8 cellular contexts compared by ENCODE assay signal in the genomic region with DNA sequence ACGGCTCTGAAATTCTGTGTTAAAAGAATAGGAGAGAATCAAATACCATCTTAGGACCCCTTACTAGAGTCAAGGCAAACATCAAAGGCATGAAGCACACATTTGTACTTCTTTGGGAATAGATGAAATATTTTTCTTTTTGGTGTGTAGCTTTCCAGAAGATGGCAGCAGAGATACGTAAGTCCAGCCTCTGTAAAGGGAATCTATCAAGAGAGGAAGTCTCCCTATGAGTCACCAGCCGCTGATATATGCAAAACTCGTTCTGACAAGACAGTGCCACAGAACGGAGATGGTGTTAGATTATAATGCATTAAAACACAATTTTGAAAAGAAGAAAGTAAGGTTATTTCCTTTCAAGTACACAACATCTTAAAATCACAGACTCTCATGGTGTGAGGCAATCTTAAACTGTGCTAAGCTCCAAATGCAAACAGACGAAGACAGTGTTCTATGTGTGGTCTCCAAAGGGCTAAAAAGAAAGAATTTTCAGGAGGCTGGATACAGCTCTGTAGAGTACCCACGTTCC.
DNase-seq lines count a peak whose midpoint lies in the region; ATAC-seq, FAIRE-seq and TF ChIP-seq lines count a peak whose summit lies in the region.

No MANE protein-coding gene starts in this region.

- H3K27me3 ChIP-seq in A673 (replicated peaks; ENCODE audit: insufficient read depth, low read depth, low read length, poor library complexity) (no peaks in the 10 kb centered on the region), K562 (ENCODE audit: control insufficient read depth in 2 of 2, insufficient read depth in 2 of 2, low read length in 2 of 2) (peaks cover 20 to 27% of the 10 kb centered on the region in 2 experiments)

- TF ChIP-seq POLR2A in K562 (conservative IDR thresholded peaks at IDR 0.05), result no peak

- H3K27ac Mint-ChIP-seq in immature natural killer cell, result no peak overlapping the region

- POLR2A ChIA-PET in A673 (lab: Charles Lee; ENCODE audit: low non-redundant PET) (no interaction called here), K562 (lab: Yijun Ruan, JAX) (interaction anchor here (0.7 kb wide), 1 partner anchor 14 kb away, joined by 3 read pairs; no protein-coding TSS in a partner anchor)

- H3K36me3 Mint-ChIP-seq in immature natural killer cell, result peaks cover 0 to 3% (median 3%) of the 10 kb centered on the region in 3 donors

- no peaks in the 10 kb centered on the region for H4K20me1 ChIP-seq in K562 (replicated peaks; ENCODE audit: control insufficient read depth, insufficient read depth, low read length)

- H3K79me2 ChIP-seq in K562 (ENCODE audit: control insufficient read depth, insufficient read depth, low read length), result no peaks in the 10 kb centered on the region

- BruUV-seq in A673 (replicated peaks; lab: Mats Ljungman, UMichigan) (no TSS peak), K562 (replicated peaks; lab: Mats Ljungman, UMichigan) (no TSS peak)

- H3K27me3 Mint-ChIP-seq in immature natural killer cell (ENCODE audit: low read depth in 3 of 3), result peaks cover 0 to 7% (median 0%) of the 10 kb centered on the region in 3 donors

- H3K4me1 Mint-ChIP-seq in immature natural killer cell, result peaks cover 0 to 8% of the 10 kb centered on the region in 2 donors

- TF ChIP-seq CTCF in A673 (conservative IDR thresholded peaks at IDR 0.05; ENCODE audit: low read depth, low read length) (peak; percentile 65), GM13977 (IDR thresholded peaks at IDR 0.05; ENCODE audit: extremely low read depth, insufficient read depth, missing control alignments) (peak; percentile 52), K562 (IDR thresholded peaks at IDR 0.05 in 2 of 3, conservative IDR thresholded peaks at IDR 0.05 in 1 of 3; ENCODE audit: insufficient read depth in 2 of 3, low read depth in 1 of 3, low read length in 3 of 3) (peak; percentile 64 to 94 (median 71))

- H3K9ac ChIP-seq in SK-N-MC (ENCODE audit: insufficient read length) (no peak overlapping the region), K562 (ENCODE audit: insufficient read depth in 1 of 2, low read depth in 2 of 2, low read length in 2 of 2) (no peak overlapping the region)

- DNase-seq in A673 (ENCODE audit: low spot score), result peak; percentile 86
- peak; percentile 80 for DNase-seq in GM13977 (ENCODE audit: low spot score)
- peak; percentile 83 for DNase-seq in NCI-H1092 treated with DMSO at 0.1 percent for 48 hours (lab: John Stamatoyannopoulos, UW)
- peak; percentile 56 for DNase-seq in SK-N-MC (ENCODE audit: low read depth, low spot score)
- peak; percentile 72 to 86 (median 78) for DNase-seq in K562 (ENCODE audit: extremely low read depth in 1 of 4, low spot score in 3 of 4)
- DNase-seq in immature natural killer cell, result peak; percentile 75 to 86 (median 80)
- DNase-seq in stimulated activated CD4-positive, alpha-beta T cell treated with anti-CD3 and anti-CD28 coated beads, Interleukin-12 subunit alpha, Interleukin-12 subunit beta, amount 100 ng/mL, for 48 hours (ENCODE audit: low read depth in 2 of 3, low spot score in 1 of 3), result peak; percentile 37 to 65 (median 42)

- H3K36me3 ChIP-seq in A673 (ENCODE audit: insufficient read depth, low read length, poor library complexity, severe bottlenecking), result no peaks in the 10 kb centered on the region
- H3K36me3 ChIP-seq in SK-N-MC (ENCODE audit: insufficient read depth, low read length), result no peaks in the 10 kb centered on the region
- no peaks in the 10 kb centered on the region for H3K36me3 ChIP-seq in K562 (ENCODE audit: control insufficient read depth, insufficient read depth, low read length)

- CTCF ChIA-PET in A673 (lab: Charles Lee) (interaction anchor here (0.7 kb wide), 2 partner anchors 16 to 24 kb away, joined by 3 read pairs; no protein-coding TSS in a partner anchor), K562 (lab: Yijun Ruan, JAX; ENCODE audit: low intra/inter-chr PET ratio) (interaction anchor here (0.6 to 1.7 kb wide), 3 partner anchors 105 to 424 kb away, joined by 3 to 6 read pairs (median 5); no protein-coding TSS in a partner anchor)

- no peaks in the 10 kb centered on the region for H3K9me3 ChIP-seq in A673 (ENCODE audit: low read depth, low read length, poor library complexity, severe bottlenecking)
- no peaks in the 10 kb centered on the region for H3K9me3 ChIP-seq in SK-N-MC (ENCODE audit: low read depth, low read length)
- H3K9me3 ChIP-seq in K562 (replicated peaks; ENCODE audit: control insufficient read depth, insufficient read depth, low read depth, low read length), result 0 out of 2 replicates have a peak, but pooled peaks cover 3% of the 10 kb centered on the region

- no peaks in the 10 kb centered on the region for H3K9me1 ChIP-seq in K562 (ENCODE audit: control insufficient read depth, insufficient read depth, low read length)

- no peaks in the 10 kb centered on the region for H3K9me3 Mint-ChIP-seq in immature natural killer cell

- H2AFZ ChIP-seq in K562 (ENCODE audit: low read depth, low read length), result peak overlapping the region; percentile 55; the same call in 1 of the 2 replicates

- H3K4me3 Mint-ChIP-seq in immature natural killer cell, result no peak overlapping the region

- 0 out of 2 replicates have a peak overlapping the region, but pooled peaks have one; percentile 11 for H3K4me2 ChIP-seq in K562 (ENCODE audit: insufficient read depth, low read length)

- peak; percentile 95 for FAIRE-seq in K562 (lab: Jason Lieb, UNC)

- TF ChIP-seq RAD21 in K562 (CRISPR knock-in tag; conservative IDR thresholded peaks at IDR 0.05 in 1 of 2, IDR thresholded peaks at IDR 0.05 in 1 of 2), result peak; percentile 94 to 97

- WGBS in K562 (ENCODE audit: insufficient coverage, low coverage, missing lambda C conversion rate), result 1% methylated on average over 7 of the region's 7 CpGs

- H3K4me1 ChIP-seq in A673 (ENCODE audit: insufficient read depth, low read length, poor library complexity, severe bottlenecking) (no peaks in the 10 kb centered on the region), K562 (replicated peaks in 1 of 2; ENCODE audit: control insufficient read depth in 2 of 2, insufficient read depth in 2 of 2, low read length in 2 of 2) (peaks cover 0 to 4% of the 10 kb centered on the region in 2 experiments; a peak in 3 of 5 replicates)

- in situ Hi-C loops in GM13977 (cut with MboI; ENCODE audit: low pct_unique_long_range_greater_than_20kb, low sequenced_read_pairs, unreplicated experiment), result no loop called here
- in situ Hi-C loops in K562 (cut with MboI), result loop anchor here (10.0 kb wide), 1 partner anchor 301 kb away; no protein-coding TSS in a partner anchor

- no peak for TF ChIP-seq EP300 in K562 (IDR thresholded peaks at IDR 0.05; ENCODE audit: low read length)

- H3K4me3 ChIP-seq in A673 (ENCODE audit: low read depth, low read length, poor library complexity, severe bottlenecking), result no peak overlapping the region
- H3K4me3 ChIP-seq in SK-N-MC, result peak overlapping the region; percentile 48; the same call in 1 of the 2 replicates
- no peak overlapping the region for H3K4me3 ChIP-seq in K562

- intact Hi-C loops in A673 (cut with micrococcal nuclease; ENCODE audit: unreplicated experiment), result loop anchor here (1.0 to 10.0 kb wide), 2 partner anchors 221 to 301 kb away; no protein-coding TSS in a partner anchor
- intact Hi-C loops in K562 (cut with micrococcal nuclease), result loop anchor here (1.0 to 5.0 kb wide), 5 partner anchors 22 to 301 kb away; no protein-coding TSS in a partner anchor

- H3K27ac ChIP-seq in A673 (ENCODE audit: low read depth, low read length, poor library complexity, severe bottlenecking) (no peak overlapping the region), SK-N-MC (no peak overlapping the region), K562 (ENCODE audit: extremely low read depth, low read depth, low read length) (no peak overlapping the region)

- ATAC-seq in HG02798 (IDR thresholded peaks at IDR 0.05; ENCODE audit: poor library complexity, unreplicated experiment) (peak; percentile 99), K562 (peak; percentile 98)

TF ChIP-seq in K562, 482 proteins besides CTCF, POLR2A, EP300 and RAD21 (continues in another document):
- TF ChIP-seq SMC3 (conservative IDR thresholded peaks at IDR 0.05; ENCODE audit: insufficient read depth, low read depth, low read length) (peak; percentile 74), HMG20B (CRISPR knock-in tag; IDR thresholded peaks at IDR 0.05) (no peak), POU5F1 (IDR thresholded peaks at IDR 0.05; ENCODE audit: borderline replicate concordance, low read depth, low read length, partially characterized antibody) (no peak), GABPA (tag; conservative IDR thresholded peaks at IDR 0.05; ENCODE audit: low read depth) (peak; percentile 38; the same call in 1 of the 2 replicates), JUNB (CRISPR knock-in tag; conservative IDR thresholded peaks at IDR 0.05) (peak; percentile 62; the same call in 1 of the 2 replicates), SPI1 (IDR thresholded peaks at IDR 0.05; ENCODE audit: borderline replicate concordance, low read depth, low read length) (peak; percentile 97), ETV1 (tag; conservative IDR thresholded peaks at IDR 0.05; ENCODE audit: low read depth) (peak; percentile 33; the same call in 1 of the 2 replicates), CEBPG (CRISPR knock-in tag; IDR thresholded peaks at IDR 0.05) (no peak), CEBPG (tag; conservative IDR thresholded peaks at IDR 0.05 in 1 of 2, IDR thresholded peaks at IDR 0.05 in 1 of 2) (0 out of 4 replicates have a peak, but pooled peaks of 1 of the 2 experiments have one; percentile 14)
- TF ChIP-seq, protein P1, sequence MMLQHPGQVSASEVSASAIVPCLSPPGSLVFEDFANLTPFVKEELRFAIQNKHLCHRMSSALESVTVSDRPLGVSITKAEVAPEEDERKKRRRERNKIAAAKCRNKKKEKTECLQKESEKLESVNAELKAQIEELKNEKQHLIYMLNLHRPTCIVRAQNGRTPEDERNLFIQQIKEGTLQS (IDR thresholded peaks at IDR 0.05), result peak; percentile 95
- TF ChIP-seq, protein P1 (CRISPR knock-in tag; conservative IDR thresholded peaks at IDR 0.05), result peak; percentile 91
